ENCODE assay signal across 20 cellular contexts in genomic region chr2:169301596-169302330, GRCh38.
DNase-seq lines count a peak whose midpoint lies in the region; ATAC-seq, FAIRE-seq and TF ChIP-seq lines count a peak whose summit lies in the region.
"Had no signal": no experiment of that assay in that cellular context is flagged by ENCODE, and none has a peak within 500 bp of the region (broad histone marks: within the 10 kb centered on the region; RNA-seq: fewer than 3 reads in every experiment).

No MANE protein-coding gene starts in this region.

- H3F3A ChIP-seq in neural progenitor cell (ENCODE audit: low read depth): peaks cover 63% of the 10 kb centered on the region

- no peak overlapping the region for H2AFZ ChIP-seq in neural progenitor cell (replicated peaks)

- peaks cover 50% of the 10 kb centered on the region for H3K79me2 ChIP-seq in neural progenitor cell (ENCODE audit: low read depth)

- no peak overlapping the region for H3K27ac Mint-ChIP-seq in neural progenitor cell
- H3K27ac Mint-ChIP-seq: CD8-positive, alpha-beta memory T cell had no signal

- peak; percentile 11 for DNase-seq in NT2/D1 (ENCODE audit: low read depth, low spot score)
- DNase-seq in globus pallidus (ENCODE audit: low spot score): peak; percentile 47
- DNase-seq in neural progenitor cell (ENCODE audit: low spot score): peak; percentile 80
- no peak for DNase-seq in H54 (ENCODE audit: insufficient read length, low spot score)
- DNase-seq in NCI-H748 (lab: John Stamatoyannopoulos, UW; ENCODE audit: unreplicated experiment): no peak
- DNase-seq: CD8-positive, alpha-beta memory T cell; DMS79; NCI-H146; NCI-H2029 treated with DMSO at 0.1 percent for 48 hours; NCI-H2171; NCI-H446; NCI-H526 treated with DMSO at 0.1 percent for 48 hours; NK-92 treated with Interleukin-12 subunit alpha and Interleukin-12 subunit beta, amount 100 ng/mL, for 24 hours had no signal

- FAIRE-seq in H54 (lab: Jason Lieb, UNC): no peak
- FAIRE-seq: GM12892, RCC 7860 had no signal

- H3K4me1 ChIP-seq in NT2/D1 (ENCODE audit: insufficient read depth, insufficient read length) (no peaks in the 10 kb centered on the region), neural progenitor cell (peaks cover 74% of the 10 kb centered on the region)

- H3K27ac ChIP-seq in neural progenitor cell (peak overlapping the region; percentile 96), temporal lobe (ENCODE audit: low read depth, low read length) (peak overlapping the region; percentile 79)
- H3K27ac ChIP-seq: BLaER1 treated with 17β-estradiol and CSF1 and Interleukin-3, amounts not matched to agents 10 nM and 100 nM had no signal

- H3K9me3 Mint-ChIP-seq in neural progenitor cell: no peaks in the 10 kb centered on the region
- H3K9me3 Mint-ChIP-seq: CD8-positive, alpha-beta memory T cell had no signal

- H3K4me3 ChIP-seq in NT2/D1 (ENCODE audit: insufficient read length, low read depth) (no peak overlapping the region), neural progenitor cell (peak overlapping the region; percentile 38)
- H3K4me3 ChIP-seq: BLaER1 treated with 17β-estradiol and CSF1 and Interleukin-3, amounts not matched to agents 10 nM and 100 nM had no signal

- peaks cover 19% of the 10 kb centered on the region for H3K36me3 Mint-ChIP-seq in neural progenitor cell
- H3K36me3 Mint-ChIP-seq: CD8-positive, alpha-beta memory T cell had no signal

- H3K9me3 ChIP-seq in NT2/D1 (ENCODE audit: insufficient read depth, low read length): no peaks in the 10 kb centered on the region
- H3K9me3 ChIP-seq in neural progenitor cell (ENCODE audit: low read depth): no peaks in the 10 kb centered on the region

- H3K4me1 Mint-ChIP-seq in neural progenitor cell: peaks cover 52% of the 10 kb centered on the region
- H3K4me1 Mint-ChIP-seq: CD8-positive, alpha-beta memory T cell had no signal

- H3K36me3 ChIP-seq in NT2/D1 (ENCODE audit: insufficient read depth, insufficient read length, low read length) (no peaks in the 10 kb centered on the region), neural progenitor cell (peaks cover 18% of the 10 kb centered on the region)
- H3K36me3 ChIP-seq: BLaER1 treated with 17β-estradiol and CSF1 and Interleukin-3, amounts not matched to agents 10 nM and 100 nM had no signal

- H3K9ac ChIP-seq in NT2/D1 (ENCODE audit: insufficient read length, low read depth) (no peak overlapping the region), neural progenitor cell (no peak overlapping the region)
- H3K9ac ChIP-seq: BLaER1 treated with 17β-estradiol and CSF1 and Interleukin-3, amounts not matched to agents 10 nM and 100 nM had no signal

- TF ChIP-seq CTCF in neural progenitor cell (IDR thresholded peaks at IDR 0.05): no peak

- peak overlapping the region; percentile 80 for H3K4me2 ChIP-seq in neural progenitor cell
- H3K4me2 ChIP-seq: BLaER1 treated with 17β-estradiol and CSF1 and Interleukin-3, amounts not matched to agents 10 nM and 100 nM had no signal

- H3K27me3 Mint-ChIP-seq in neural progenitor cell (ENCODE audit: insufficient read depth, low read depth): no peaks in the 10 kb centered on the region

- H4K20me1 ChIP-seq in neural progenitor cell (ENCODE audit: low read depth): peaks cover 28% of the 10 kb centered on the region
- H4K20me1 ChIP-seq: BLaER1 treated with 17β-estradiol and CSF1 and Interleukin-3, amounts not matched to agents 10 nM and 100 nM had no signal

- no peak for TF ChIP-seq POLR2A in H54 (IDR thresholded peaks at IDR 0.05; ENCODE audit: low read depth, low read length)

- no peak for ATAC-seq in HG03432 (IDR thresholded peaks at IDR 0.05; ENCODE audit: unreplicated experiment)
- ATAC-seq: HCT116, Right ventricle myocardium inferior had no signal

- peak overlapping the region; percentile 16 for H3K4me3 Mint-ChIP-seq in neural progenitor cell
- H3K4me3 Mint-ChIP-seq: CD8-positive, alpha-beta memory T cell had no signal

- H3K27me3 ChIP-seq in NT2/D1 (ENCODE audit: insufficient read depth, insufficient read length) (no peaks in the 10 kb centered on the region), neural progenitor cell (no peaks in the 10 kb centered on the region)
- H3K27me3 ChIP-seq: BLaER1 treated with 17β-estradiol and CSF1 and Interleukin-3, amounts not matched to agents 10 nM and 100 nM had no signal

Comparison
In these comparisons a context has a peak if more than half of its experiments do, and no peak if none do; other contexts are left out.
1. DNase-seq: peak in NT2/D1 (single experiment), globus pallidus (single experiment) and neural progenitor cell (single experiment); none in H54 (single experiment) and NCI-H748 (single experiment).